Comparison of ENCODE assay signal across 13 cellular contexts in genomic region chr10:47403401-47404318, GRCh38. TPM values are rescaled to one million over a fixed set of nuclear protein-coding genes. Genes with fewer than 3 reads are reported as not detected.
DNase-seq lines count a peak whose midpoint lies in the region; ATAC-seq, FAIRE-seq and TF ChIP-seq lines count a peak whose summit lies in the region.
"Had no signal": no experiment of that assay in that cellular context is flagged by ENCODE, and none has a peak within 500 bp of the region (broad histone marks: within the 10 kb centered on the region; RNA-seq: fewer than 3 reads in every experiment).

No MANE protein-coding gene starts in this region.

- H3K36me3 ChIP-seq in adipocyte (ENCODE audit: control insufficient read depth, insufficient read depth, low read length, severe bottlenecking) (no peaks in the 10 kb centered on the region), kidney (ENCODE audit: control insufficient read depth in 1 of 2, insufficient read depth in 2 of 2, low read length in 2 of 2) (no peaks in the 10 kb centered on the region)

- H3K27ac ChIP-seq in 22Rv1 (no peak overlapping the region), kidney (ENCODE audit: low read depth in 2 of 2, low read length in 2 of 2) (peak overlapping the region in 1 of 2 donors; percentile 84)

- H3K4me1 ChIP-seq in adipocyte (ENCODE audit: control insufficient read depth, insufficient read depth, low read length) = peaks cover 30% of the 10 kb centered on the region
- H3K4me1 ChIP-seq in kidney (ENCODE audit: control insufficient read depth in 1 of 2, insufficient read depth in 1 of 2, low read depth in 1 of 2, low read length in 2 of 2) = peaks cover 7 to 23% of the 10 kb centered on the region in 2 donors

- H3K27me3 ChIP-seq in adipocyte (replicated peaks; ENCODE audit: control insufficient read depth, insufficient read depth, low read length) = no peaks in the 10 kb centered on the region

- peak; percentile 9; the same call in 1 of the 2 replicates for TF ChIP-seq CTCF in 22Rv1 (IDR thresholded peaks at IDR 0.05)
- TF ChIP-seq CTCF in GM12875 (IDR thresholded peaks at IDR 0.05; ENCODE audit: borderline replicate concordance, insufficient read depth, low read depth, low read length) = 0 out of 2 replicates have a peak, but pooled peaks have one; percentile 26
- TF ChIP-seq CTCF in kidney (IDR thresholded peaks at IDR 0.05; ENCODE audit: borderline replicate concordance, extremely low read depth, insufficient read depth) = no peak

- no peak for FAIRE-seq in kidney (lab: Jason Lieb, UNC)
- FAIRE-seq: GM18507, H54 had no signal

- H3K9ac ChIP-seq in adipocyte (ENCODE audit: low read length) (peak overlapping the region; percentile 55), kidney (ENCODE audit: low read length in 2 of 2) (peak overlapping the region in 1 of 2 donors; percentile 19)

- DNase-seq in adipocyte (ENCODE audit: low read depth) (no peak), kidney (peak; percentile 51), LoVo (ENCODE audit: low spot score) (no peak)
- DNase-seq: NCI-H510A had no signal

- no peaks in the 10 kb centered on the region for H3K9me3 ChIP-seq in adipocyte (ENCODE audit: control insufficient read depth, low read length)
- H3K9me3 ChIP-seq in kidney (ENCODE audit: control insufficient read depth in 1 of 2, low read length in 2 of 2) = no peaks in the 10 kb centered on the region

- intact Hi-C loops in kidney (cut with DNase I) = no loop called here

- no peak overlapping the region for H3K4me3 ChIP-seq in GM12875 (ENCODE audit: low read depth, low read length)
- no peak overlapping the region for H3K4me3 ChIP-seq in adipocyte (ENCODE audit: low read length)
- H3K4me3 ChIP-seq in kidney (ENCODE audit: low read length in 2 of 2) = no peak overlapping the region

- no peak for ATAC-seq in GM18511 (IDR thresholded peaks at IDR 0.05; ENCODE audit: unreplicated experiment)
- ATAC-seq in HG02885 (IDR thresholded peaks at IDR 0.05; ENCODE audit: poor library complexity, unreplicated experiment) = no peak
- no peak for ATAC-seq in GM18868 (IDR thresholded peaks at IDR 0.05; ENCODE audit: unreplicated experiment)

RNA-seq across cellular contexts. Expression of gene ZNF488, which starts 19.6 kb away (rescaled TPM):
- total RNA-seq in kidney = 0.09 TPM
- 4.0 TPM for polyA plus RNA-seq in kidney (ENCODE audit: insufficient read depth, low read depth, low replicate concordance)
- polyA plus RNA-seq: CD14-positive monocyte had no signal

RNA-seq across cellular contexts. Expression of gene RBP3, which starts 55.5 kb away (rescaled TPM):
- total RNA-seq in kidney = not detected
- not detected for polyA plus RNA-seq in kidney (ENCODE audit: insufficient read depth, low read depth, low replicate concordance)
- total RNA-seq: liver had no signal
- polyA plus RNA-seq: CD14-positive monocyte, liver had no signal
